24 cellular contexts compared by ENCODE assay signal in the genomic region with DNA sequence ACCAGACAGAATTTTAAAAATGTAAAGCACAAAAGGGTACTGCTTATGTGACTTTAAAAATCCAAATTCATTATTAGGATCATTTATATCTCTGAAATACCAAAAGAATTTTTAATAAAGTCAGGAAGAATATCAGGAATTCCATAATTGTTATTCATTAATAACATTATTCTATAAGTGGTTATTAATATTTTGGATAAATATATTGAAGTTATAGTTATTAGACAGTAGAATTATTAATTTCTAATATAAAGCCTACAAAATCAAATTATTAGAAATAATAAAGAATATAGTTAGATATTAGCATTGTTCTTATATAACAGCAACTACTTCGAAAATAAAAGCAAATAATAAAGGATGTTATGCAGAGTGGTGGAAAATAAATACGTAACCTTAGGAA.
DNase-seq lines count a peak whose midpoint lies in the region; ATAC-seq, FAIRE-seq and TF ChIP-seq lines count a peak whose summit lies in the region.
"Had no signal": no experiment of that assay in that cellular context is flagged by ENCODE, and none has a peak within 500 bp of the region (broad histone marks: within the 10 kb centered on the region; RNA-seq: fewer than 3 reads in every experiment).

No MANE protein-coding gene starts in this region.

- BruUV-seq in K562 (replicated peaks; lab: Mats Ljungman, UMichigan), result no TSS peak

- H2AFZ ChIP-seq in K562 (ENCODE audit: low read depth, low read length) (no peak overlapping the region), osteoblast (ENCODE audit: low read length) (no peak overlapping the region)
- H2AFZ ChIP-seq: GM23248 had no signal

- TF ChIP-seq POLR2A in K562 (conservative IDR thresholded peaks at IDR 0.05), result no peak

- no peak overlapping the region for H3K4me3 ChIP-seq in K562
- no peak overlapping the region for H3K4me3 ChIP-seq in kidney (ENCODE audit: low read length in 2 of 2)
- no peak overlapping the region for H3K4me3 ChIP-seq in osteoblast (ENCODE audit: insufficient read depth, low read length)
- H3K4me3 ChIP-seq: A549; BLaER1 treated with 17β-estradiol and CSF1 and Interleukin-3, amounts not matched to agents 10 nM and 100 nM; GM12878; GM23248 had no signal

- DNase-seq in K562 (ENCODE audit: extremely low read depth in 1 of 4, low spot score in 3 of 4) (no peak), kidney (no peak), HPDE6-E6E7 (ENCODE audit: extremely low spot score) (no peak), osteoblast (ENCODE audit: insufficient read length, low spot score, missing footprints) (no peak)
- DNase-seq: ACHN; AML-193; BE2C; CD4-positive, alpha-beta T cell; CD8-positive, alpha-beta memory T cell; DMS 273 treated with DMSO at 0.1 percent for 48 hours; DMS79; EL; GM23248; H7; HCEC 1CT had no signal

- intact Hi-C loops in K562 (cut with micrococcal nuclease), result no loop called here
- intact Hi-C loops in kidney (cut with DNase I), result no loop called here

- H3K79me2 ChIP-seq in K562 (ENCODE audit: control insufficient read depth, insufficient read depth, low read length) (no peaks in the 10 kb centered on the region), osteoblast (ENCODE audit: insufficient read depth, low read length) (no peaks in the 10 kb centered on the region)

- H3K4me1 ChIP-seq in K562 (replicated peaks in 1 of 2; ENCODE audit: control insufficient read depth in 2 of 2, insufficient read depth in 2 of 2, low read length in 2 of 2) (no peaks in the 10 kb centered on the region), kidney (ENCODE audit: control insufficient read depth in 1 of 2, insufficient read depth in 1 of 2, low read depth in 1 of 2, low read length in 2 of 2) (no peaks in the 10 kb centered on the region), osteoblast (ENCODE audit: insufficient read depth, low read length) (no peaks in the 10 kb centered on the region)
- H3K4me1 ChIP-seq: A549; BE2C; BLaER1 treated with 17β-estradiol and CSF1 and Interleukin-3, amounts not matched to agents 10 nM and 100 nM had no signal

- ATAC-seq in K562, result no peak
- ATAC-seq in HG02610 (IDR thresholded peaks at IDR 0.05; ENCODE audit: unreplicated experiment), result no peak
- ATAC-seq: A549, GM12878 had no signal

- FAIRE-seq in A204.1 (lab: Jason Lieb, UNC) (peak; percentile 84), K562 (lab: Jason Lieb, UNC) (no peak), kidney (lab: Jason Lieb, UNC) (peak; percentile 73)
- FAIRE-seq: A549, D721Med, GM12878, GM19239, H1 had no signal

- H3K9me1 ChIP-seq in K562 (ENCODE audit: control insufficient read depth, insufficient read depth, low read length), result no peaks in the 10 kb centered on the region

- no peaks in the 10 kb centered on the region; the same call in none of the 2 replicates for H3K9me3 ChIP-seq in K562 (replicated peaks; ENCODE audit: control insufficient read depth, insufficient read depth, low read depth, low read length)
- no peaks in the 10 kb centered on the region for H3K9me3 ChIP-seq in kidney (ENCODE audit: control insufficient read depth in 1 of 2, low read length in 2 of 2)
- H3K9me3 ChIP-seq in osteoblast (ENCODE audit: low read depth, low read length), result no peaks in the 10 kb centered on the region
- H3K9me3 ChIP-seq: A549, BE2C had no signal

- no peak overlapping the region for H3K4me2 ChIP-seq in K562 (ENCODE audit: insufficient read depth, low read length)
- H3K4me2 ChIP-seq in osteoblast (ENCODE audit: insufficient read depth, low read length), result no peak overlapping the region
- H3K4me2 ChIP-seq: A549; BLaER1 treated with 17β-estradiol and CSF1 and Interleukin-3, amounts not matched to agents 10 nM and 100 nM had no signal

- H3K9ac ChIP-seq in K562 (ENCODE audit: insufficient read depth in 1 of 2, low read depth in 2 of 2, low read length in 2 of 2), result no peak overlapping the region
- no peak overlapping the region for H3K9ac ChIP-seq in kidney (ENCODE audit: low read length in 2 of 2)
- H3K9ac ChIP-seq: BLaER1 treated with 17β-estradiol and CSF1 and Interleukin-3, amounts not matched to agents 10 nM and 100 nM; GM23248 had no signal

- no peaks in the 10 kb centered on the region for H3K36me3 ChIP-seq in K562 (ENCODE audit: control insufficient read depth, insufficient read depth, low read length)
- H3K36me3 ChIP-seq in kidney (ENCODE audit: control insufficient read depth in 1 of 2, insufficient read depth in 2 of 2, low read length in 2 of 2), result no peaks in the 10 kb centered on the region
- H3K36me3 ChIP-seq in osteoblast (ENCODE audit: insufficient read depth, low read length), result no peaks in the 10 kb centered on the region
- H3K36me3 ChIP-seq: BE2C; BLaER1 treated with 17β-estradiol and CSF1 and Interleukin-3, amounts not matched to agents 10 nM and 100 nM had no signal

- POLR2A ChIA-PET in K562 (lab: Yijun Ruan, JAX), result no interaction called here

- no peaks in the 10 kb centered on the region for H3K27me3 ChIP-seq in K562 (ENCODE audit: control insufficient read depth in 2 of 2, insufficient read depth in 2 of 2, low read length in 2 of 2)
- no peaks in the 10 kb centered on the region for H3K27me3 ChIP-seq in osteoblast (ENCODE audit: insufficient read depth, low read length)
- H3K27me3 ChIP-seq: BE2C; BLaER1 treated with 17β-estradiol and CSF1 and Interleukin-3, amounts not matched to agents 10 nM and 100 nM had no signal

- CTCF ChIA-PET in K562 (lab: Yijun Ruan, JAX; ENCODE audit: low intra/inter-chr PET ratio), result no interaction called here

- TF ChIP-seq RAD21 in K562 (CRISPR knock-in tag; conservative IDR thresholded peaks at IDR 0.05 in 1 of 2, IDR thresholded peaks at IDR 0.05 in 1 of 2), result no peak

- TF ChIP-seq CTCF in K562 (IDR thresholded peaks at IDR 0.05 in 2 of 3, conservative IDR thresholded peaks at IDR 0.05 in 1 of 3; ENCODE audit: insufficient read depth in 2 of 3, low read depth in 1 of 3, low read length in 3 of 3) (no peak), kidney (IDR thresholded peaks at IDR 0.05; ENCODE audit: borderline replicate concordance, extremely low read depth, insufficient read depth) (no peak), osteoblast (IDR thresholded peaks at IDR 0.05; ENCODE audit: extremely low read depth, low read depth, low read length) (no peak)

- no peak for TF ChIP-seq EP300 in K562 (IDR thresholded peaks at IDR 0.05; ENCODE audit: low read length)

- in situ Hi-C loops in K562 (cut with MboI), result no loop called here

- H4K20me1 ChIP-seq in K562 (replicated peaks; ENCODE audit: control insufficient read depth, insufficient read depth, low read length) (no peaks in the 10 kb centered on the region), osteoblast (ENCODE audit: insufficient read depth, low read length) (no peaks in the 10 kb centered on the region)
- H4K20me1 ChIP-seq: BLaER1 treated with 17β-estradiol and CSF1 and Interleukin-3, amounts not matched to agents 10 nM and 100 nM had no signal

- 7% methylated on average over 2 of the region's 2 CpGs for WGBS in K562 (ENCODE audit: insufficient coverage, low coverage, missing lambda C conversion rate)

- H3K27ac ChIP-seq in K562 (ENCODE audit: extremely low read depth, low read depth, low read length), result no peak overlapping the region
- H3K27ac ChIP-seq in kidney (ENCODE audit: low read depth in 2 of 2, low read length in 2 of 2), result no peak overlapping the region
- no peak overlapping the region for H3K27ac ChIP-seq in osteoblast (ENCODE audit: low read depth, low read length)
- H3K27ac ChIP-seq: 22Rv1; A549; BLaER1 treated with 17β-estradiol and CSF1 and Interleukin-3, amounts not matched to agents 10 nM and 100 nM; GM23248 had no signal

TF ChIP-seq in K562, 482 proteins besides CTCF, POLR2A, EP300 and RAD21 (continues in another document):
- TF ChIP-seq ZNF217 (CRISPR knock-in tag; IDR thresholded peaks at IDR 0.05), result no peak
- TF ChIP-seq ZFP30 (CRISPR knock-in tag; IDR thresholded peaks at IDR 0.05; ENCODE audit: borderline replicate concordance), result no peak
- TF ChIP-seq E2F3 (CRISPR knock-in tag; IDR thresholded peaks at IDR 0.05), result no peak
- no peak for TF ChIP-seq KAT2B (IDR thresholded peaks at IDR 0.05; ENCODE audit: low read depth, low read length)
- TF ChIP-seq NR3C1 (CRISPR knock-in tag; IDR thresholded peaks at IDR 0.05), result no peak
- TF ChIP-seq ZKSCAN1 (IDR thresholded peaks at IDR 0.05; ENCODE audit: low read depth, low read length), result no peak
- TF ChIP-seq FOXJ3 (CRISPR knock-in tag; IDR thresholded peaks at IDR 0.05), result no peak
- no peak for TF ChIP-seq CCNT2 (IDR thresholded peaks at IDR 0.05; ENCODE audit: borderline replicate concordance, extremely low read depth, insufficient read length, low read depth, low read length)
- no peak for TF ChIP-seq ZNF57 (CRISPR knock-in tag; IDR thresholded peaks at IDR 0.05)
- no peak for TF ChIP-seq DIDO1 (tag; IDR thresholded peaks at IDR 0.05; ENCODE audit: low read depth)
- no peak for TF ChIP-seq TFE3 (CRISPR knock-in tag; IDR thresholded peaks at IDR 0.05)
- TF ChIP-seq SAFB2 (IDR thresholded peaks at IDR 0.05; ENCODE audit: borderline replicate concordance, low read depth, low read length, severe bottlenecking), result no peak
- TF ChIP-seq CREM (IDR thresholded peaks at IDR 0.05; ENCODE audit: low read depth), result no peak
- TF ChIP-seq SOX6 (IDR thresholded peaks at IDR 0.05), result no peak
- no peak for TF ChIP-seq ETV6 (IDR thresholded peaks at IDR 0.05; ENCODE audit: borderline replicate concordance in 1 of 2, low read depth in 2 of 2, low read length in 1 of 2)
- 0 out of 2 replicates have a peak, but pooled peaks have one; percentile 39 for TF ChIP-seq ETV6 (CRISPR knock-in tag; IDR thresholded peaks at IDR 0.05; ENCODE audit: borderline replicate concordance)
- TF ChIP-seq ZNF3 (CRISPR knock-in tag; IDR thresholded peaks at IDR 0.05), result no peak
- TF ChIP-seq TFAM (CRISPR knock-in tag; conservative IDR thresholded peaks at IDR 0.05), result peak; percentile 91
- TF ChIP-seq EP400 (IDR thresholded peaks at IDR 0.05), result 0 out of 2 replicates have a peak, but pooled peaks have one; percentile 16
- TF ChIP-seq MED1 (CRISPR knock-in tag; IDR thresholded peaks at IDR 0.05; ENCODE audit: borderline replicate concordance), result no peak
